Comparison of ENCODE assay signal across 19 cellular contexts in the genomic region with DNA sequence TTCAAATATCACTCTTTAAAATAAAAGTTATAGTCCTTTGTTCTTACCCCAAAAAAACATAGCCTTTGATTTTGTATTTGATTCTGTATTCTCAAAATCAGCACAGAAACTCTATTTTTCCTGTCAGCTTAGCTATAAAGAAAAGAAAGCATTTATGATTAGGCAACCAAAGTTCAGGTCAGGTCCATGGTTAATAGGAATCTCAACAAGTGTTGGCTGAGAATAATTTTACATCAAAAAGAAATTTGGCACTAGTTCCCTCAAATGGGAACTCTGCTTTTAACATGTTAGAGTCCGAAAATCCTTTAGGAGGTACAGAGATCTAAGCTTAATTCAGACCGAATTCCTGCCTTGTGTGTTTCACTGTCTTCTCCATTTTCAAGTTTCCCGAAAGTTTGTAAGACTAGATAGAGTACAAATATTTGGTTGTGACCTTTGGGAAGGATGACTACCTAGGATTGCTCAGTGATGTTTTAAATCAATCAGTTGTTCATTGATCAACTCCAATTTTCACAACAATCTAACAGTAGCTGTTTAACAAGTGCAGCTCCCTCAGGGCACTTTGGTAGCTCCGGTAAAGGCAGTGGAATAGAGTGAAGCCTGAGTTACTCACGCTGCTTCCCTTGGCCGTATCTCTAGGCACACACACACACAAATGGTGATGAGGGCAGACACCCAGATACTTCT. TPM values are rescaled to one million over a fixed set of nuclear protein-coding genes. Genes with fewer than 3 reads are reported as not detected.
DNase-seq lines count a peak whose midpoint lies in the region; ATAC-seq, FAIRE-seq and TF ChIP-seq lines count a peak whose summit lies in the region.
"Had no signal": no experiment of that assay in that cellular context is flagged by ENCODE, and none has a peak within 500 bp of the region (broad histone marks: within the 10 kb centered on the region; RNA-seq: fewer than 3 reads in every experiment).

No MANE protein-coding gene starts in this region.

- peak overlapping the region; percentile 2 to 44 for H3K27ac ChIP-seq in liver (ENCODE audit: low read depth in 1 of 2, low read length in 2 of 2)
- H3K27ac ChIP-seq in HepG2 (ENCODE audit: extremely low read length, insufficient read depth, low read length): no peak overlapping the region
- H3K27ac ChIP-seq in OCI-LY1 (ENCODE audit: low read depth, low read length, poor library complexity, severe bottlenecking): peak overlapping the region; percentile 98
- peak overlapping the region; percentile 26 to 68 (median 39) for H3K27ac ChIP-seq in right lobe of liver
- H3K27ac ChIP-seq: 22Rv1 had no signal

- H3K4me2 ChIP-seq in HepG2 (ENCODE audit: low read depth, low read length) (no peak overlapping the region), OCI-LY1 (ENCODE audit: low read length) (peak overlapping the region; percentile 94)

- no peak for TF ChIP-seq POLR2A in HepG2 (IDR thresholded peaks at IDR 0.05; ENCODE audit: insufficient read depth in 1 of 2, low read depth in 2 of 2, low read length in 2 of 2)
- TF ChIP-seq POLR2A in right lobe of liver (IDR thresholded peaks at IDR 0.05): no peak

- no peak for ATAC-seq in HepG2
- ATAC-seq in right lobe of liver: peak; percentile 61 to 80 (median 68)
- ATAC-seq in GM21360 (IDR thresholded peaks at IDR 0.05; ENCODE audit: unreplicated experiment): no peak
- ATAC-seq: CD8-positive, alpha-beta T cell had no signal

- 54% methylated on average over 6 of the region's 6 CpGs for WGBS in liver
- 41% methylated on average over 6 of the region's 6 CpGs for WGBS in HepG2 (ENCODE audit: low lambda C conversion rate)
- WGBS in right lobe of liver (ENCODE audit: insufficient coverage, low coverage, low lambda C conversion rate, missing lambda C conversion rate): 31% methylated on average over 6 of the region's 6 CpGs

- H3K9me3 ChIP-seq in liver (ENCODE audit: control insufficient read depth in 4 of 4, low read length in 3 of 4): no peaks in the 10 kb centered on the region
- no peaks in the 10 kb centered on the region for H3K9me3 ChIP-seq in HepG2 (ENCODE audit: low read length)
- H3K9me3 ChIP-seq in OCI-LY1 (ENCODE audit: low read length): no peaks in the 10 kb centered on the region
- H3K9me3 ChIP-seq in right lobe of liver: no peaks in the 10 kb centered on the region

- H3K4me3 ChIP-seq in liver (ENCODE audit: low read depth in 1 of 3, low read length in 3 of 3): peak overlapping the region in 1 of 3 donors; percentile 19
- no peak overlapping the region for H3K4me3 ChIP-seq in HepG2 (replicated peaks in 1 of 3; ENCODE audit: insufficient read depth in 1 of 3, low read depth in 2 of 3, low read length in 3 of 3)
- peak overlapping the region; percentile 57 for H3K4me3 ChIP-seq in OCI-LY1 (ENCODE audit: low read depth, low read length, poor library complexity, severe bottlenecking)
- H3K4me3 ChIP-seq in right lobe of liver: peak overlapping the region in 1 of 3 donors; percentile 8

- H3K36me3 ChIP-seq in liver (ENCODE audit: control insufficient read depth in 4 of 4, insufficient read depth in 3 of 4, low read depth in 1 of 4, low read length in 3 of 4) (peaks cover 0 to 2% (median 0%) of the 10 kb centered on the region in 4 donors), HepG2 (replicated peaks in 1 of 2; ENCODE audit: control insufficient read depth in 1 of 2, insufficient read depth in 2 of 2, low read length in 2 of 2) (no peaks in the 10 kb centered on the region), OCI-LY1 (ENCODE audit: insufficient read depth, low read length) (peaks cover 7% of the 10 kb centered on the region; the same call in 1 of the 2 replicates), right lobe of liver (no peaks in the 10 kb centered on the region)

- H3K79me2 ChIP-seq in HepG2 (ENCODE audit: insufficient read depth, low read length) (no peaks in the 10 kb centered on the region), OCI-LY1 (ENCODE audit: insufficient read depth, low read length) (peaks cover 35% of the 10 kb centered on the region)

- in situ Hi-C loops in HepG2 (cut with HindIII; ENCODE audit: extremely low pct_ligation_motif_present, low pct_unique_long_range_greater_than_20kb): no loop called here

- H2AFZ ChIP-seq in HepG2 (ENCODE audit: low read length): no peak overlapping the region
- H2AFZ ChIP-seq in OCI-LY1 (ENCODE audit: low read length): peak overlapping the region; percentile 40; the same call in 1 of the 2 replicates

- POLR2A ChIA-PET in HepG2 (lab: Yijun Ruan, JAX): interaction anchor here (0.8 kb wide), 1 partner anchor 9 kb away, joined by 3 read pairs; the partner anchor contains the start of gene ENO4

- no peak for DNase-seq in HepG2 (ENCODE audit: low spot score)
- DNase-seq in right lobe of liver: no peak
- DNase-seq in activated CD4-positive, CD25-positive, alpha-beta regulatory T cell (lab: John Stamatoyannopoulos, UW): no peak
- DNase-seq in SW480 (ENCODE audit: low spot score): no peak
- DNase-seq in NCI-H187 treated with DMSO at 0.1 percent for 48 hours (lab: John Stamatoyannopoulos, UW): no peak
- DNase-seq: CD8-positive, alpha-beta T cell; COR-L47; DMS153; DMS79 treated with DMSO at 0.1 percent for 48 hours; GF-D8; HCEC 1CT; HFFc6 had no signal

- no peaks in the 10 kb centered on the region for H3K27me3 ChIP-seq in liver (ENCODE audit: control insufficient read depth in 4 of 4, insufficient read depth in 4 of 4, low read length in 3 of 4)
- peaks cover 0 to 1% of the 10 kb centered on the region in 2 experiments; a peak in 1 of 5 replicates for H3K27me3 ChIP-seq in HepG2 (ENCODE audit: control insufficient read depth in 1 of 2, insufficient read depth in 2 of 2, low read length in 2 of 2)
- H3K27me3 ChIP-seq in OCI-LY1 (ENCODE audit: insufficient read depth, low read length): no peaks in the 10 kb centered on the region
- no peaks in the 10 kb centered on the region for H3K27me3 ChIP-seq in right lobe of liver

- TF ChIP-seq CTCF in liver (IDR thresholded peaks at IDR 0.05; ENCODE audit: low read depth, low read length, missing input control) (no peak), HepG2 (CRISPR knock-in tag; IDR thresholded peaks at IDR 0.05) (no peak), OCI-LY1 (IDR thresholded peaks at IDR 0.05; ENCODE audit: low read length) (no peak), right lobe of liver (IDR thresholded peaks at IDR 0.05) (no peak)

- H3K4me1 ChIP-seq in liver (ENCODE audit: control insufficient read depth in 4 of 4, insufficient read depth in 4 of 4, low read length in 3 of 4) (peaks cover 2 to 31% (median 20%) of the 10 kb centered on the region in 4 donors), HepG2 (ENCODE audit: insufficient read depth, low read length) (peaks cover 22% of the 10 kb centered on the region), OCI-LY1 (ENCODE audit: insufficient read depth, low read length, severe bottlenecking) (peaks cover 100% of the 10 kb centered on the region), right lobe of liver (peaks cover 0 to 37% (median 8%) of the 10 kb centered on the region in 4 donors)

- H3F3A ChIP-seq in OCI-LY1 (ENCODE audit: insufficient read depth, low read length): no peaks in the 10 kb centered on the region

- TF ChIP-seq RAD21 in liver (IDR thresholded peaks at IDR 0.05): no peak
- TF ChIP-seq RAD21 in HepG2 (CRISPR knock-in tag; IDR thresholded peaks at IDR 0.05): no peak

- intact Hi-C loops in HepG2 (cut with micrococcal nuclease; ENCODE audit: unreplicated experiment) (no loop called here), right lobe of liver (cut with DNase I) (no loop called here)

- TF ChIP-seq EP300 in HepG2 (IDR thresholded peaks at IDR 0.05; ENCODE audit: low read depth in 2 of 2, low read length in 2 of 2) (no peak), HepG2 (CRISPR knock-in tag; IDR thresholded peaks at IDR 0.05; ENCODE audit: borderline replicate concordance) (no peak)

- H3K9ac ChIP-seq in liver (ENCODE audit: low read depth in 1 of 2, low read length in 2 of 2) (no peak overlapping the region), HepG2 (ENCODE audit: insufficient read depth, low read depth, low read length) (no peak overlapping the region), OCI-LY1 (ENCODE audit: low read length) (peak overlapping the region; percentile 75)

- no peak for FAIRE-seq in HepG2 (lab: Jason Lieb, UNC)
- FAIRE-seq: D721Med had no signal

- no TSS peak for BruUV-seq in HepG2 (replicated peaks; lab: Mats Ljungman, UMichigan)

- H3K9me2 ChIP-seq in OCI-LY1 (ENCODE audit: low read depth, low read length): no peaks in the 10 kb centered on the region

- H4K20me1 ChIP-seq in HepG2 (ENCODE audit: insufficient read depth, low read length): no peaks in the 10 kb centered on the region
- H4K20me1 ChIP-seq in OCI-LY1 (ENCODE audit: insufficient read depth, low read length): no peaks in the 10 kb centered on the region

- CTCF ChIA-PET in HepG2 (lab: Yijun Ruan, JAX; ENCODE audit: low intra/inter-chr PET ratio, low total read pairs): no interaction called here

TF ChIP-seq in liver, 16 proteins besides CTCF, POLR2A, EP300 and RAD21 (continues in another document):
- TF ChIP-seq HNF4A (conservative IDR thresholded peaks at IDR 0.05): peak; percentile 54 to 75

TF ChIP-seq in HepG2, 621 proteins besides CTCF, POLR2A, EP300 and RAD21 (continues in another document):
- no peak for TF ChIP-seq TP53 (CRISPR knock-in tag; conservative IDR thresholded peaks at IDR 0.05)

RNA-seq across cellular contexts. Expression of gene ENO4, which starts 8.8 kb away (rescaled TPM):
- total RNA-seq in liver (under 1 TPM; 0.08 to 0.19 TPM), HepG2 (2016; rRNA removed; fragmentation: Illumina TruSeq; extraction: Trizol) (not detected in 2 replicates), right lobe of liver (not detected)
- polyA plus RNA-seq in liver (under 1 TPM; 0.03 to 0.13 TPM), HepG2 (2011; rRNA removed) (not detected in 2 replicates)
- total RNA-seq in HepG2 (2016; cell fraction: cytosol; rRNA removed; fragmentation: Illumina TruSeq; extraction: Trizol; ENCODE audit: low read depth): not detected in 2 replicates
- total RNA-seq in HepG2 (2016; cell fraction: insoluble cytoplasmic fraction; rRNA removed; fragmentation: Illumina TruSeq; extraction: Trizol): not detected in 2 replicates
- total RNA-seq in HepG2 (2016; cell fraction: membrane; rRNA removed; fragmentation: Illumina TruSeq; extraction: Trizol): not detected in 2 replicates
- total RNA-seq in HepG2 (2016; cell fraction: nucleus; rRNA removed; fragmentation: Illumina TruSeq; extraction: Trizol): not detected in 2 replicates
- not detected in 2 replicates for polyA plus RNA-seq in HepG2 (2011; cell fraction: cytosol; rRNA removed)
- not detected in 2 replicates for polyA plus RNA-seq in HepG2 (2011; cell fraction: nucleus; rRNA removed)
- polyA plus RNA-seq in HepG2 (2012): 0.21 TPM in 1 of 2 replicates, not detected in the other
- polyA plus RNA-seq in HepG2 (2016; cell fraction: cytosol; fragmentation: Illumina TruSeq; extraction: Trizol; ENCODE audit: low read depth): not detected in 2 replicates
- not detected in 2 replicates for polyA plus RNA-seq in HepG2 (2016; cell fraction: insoluble cytoplasmic fraction; fragmentation: Illumina TruSeq; extraction: Trizol; ENCODE audit: low read depth)
- polyA plus RNA-seq in HepG2 (2016; cell fraction: membrane; fragmentation: Illumina TruSeq; extraction: Trizol; ENCODE audit: low read depth): not detected in 2 replicates
- polyA plus RNA-seq in HepG2 (2016; cell fraction: nucleus; fragmentation: Illumina TruSeq; extraction: Trizol; ENCODE audit: insufficient read depth, low read depth): not detected in 2 replicates
- not detected in 2 replicates for polyA minus RNA-seq in HepG2 (2011; rRNA and poly(A)+ RNA removed; ENCODE audit: low replicate concordance)
- not detected in 2 replicates for polyA minus RNA-seq in HepG2 (2011; cell fraction: cytosol; rRNA and poly(A)+ RNA removed)
- polyA minus RNA-seq in HepG2 (2011; cell fraction: nucleus; rRNA and poly(A)+ RNA removed): not detected in 2 replicates
- total RNA-seq: CD8-positive, alpha-beta T cell; HFFc6; HT1080 had no signal
- polyA plus RNA-seq: CD14-positive monocyte had no signal

Comparison
In these comparisons a context has a peak if more than half of its experiments do, and no peak if none do; other contexts are left out.
1. ATAC-seq: peak in right lobe of liver (4 of 4); none in HepG2 (single experiment) and GM21360 (single experiment).